Comparison of ENCODE assay signal across 26 cellular contexts in genomic region chr19:33408538-33408937, GRCh38.
"Had no signal": no experiment of that assay in that cellular context is flagged by ENCODE, and none has a peak within 500 bp of the region (broad histone marks: within the 10 kb centered on the region; RNA-seq: fewer than 3 reads in every experiment).

No MANE protein-coding gene starts in this region.

- ATAC-seq: left colon; left lung; natural killer cell; sciatic nerve; stimulated activated memory B cell treated with anti-CD40 and anti-IgM and Interleukin-4, amounts not matched to agents 10 μg/mL and 1 μg/mL and 100 μg/mL, for 72 hours; stimulated activated naive CD8-positive, alpha-beta T cell treated with anti-CD3 and anti-CD28 coated beads, Interleukin-15, amount 100 ng/mL, for 72 hours had no signal

- H3K27me3 ChIP-seq: left lung, neural progenitor cell, neutrophil, ovary, right atrium auricular region, tibial nerve, uterus had no signal

- H3K4me1 ChIP-seq: uterus had no signal

- H3K9me3 ChIP-seq: left lung, neutrophil, ovary, right atrium auricular region, tibial nerve, uterus had no signal

- H3K36me3 ChIP-seq: neural progenitor cell, neutrophil, ovary, right atrium auricular region, uterus had no signal

- DNase-seq: hippocampal formation; left colon; mesendoderm; midbrain; naive B cell; natural killer cell; nephron progenitor cell; occipital lobe; ovary; small intestine; stimulated activated CD4-positive, alpha-beta T cell treated with anti-CD3 and anti-CD28 coated beads, Interleukin-1b, Interleukin-23, amount 100 ng/mL, for 48 hours; stimulated activated CD4-positive, alpha-beta T cell treated with anti-CD3 and anti-CD28 coated beads, Interleukin-2, amount 100 ng/mL, for 48 hours; stimulated activated CD4-positive, alpha-beta T cell treated with anti-CD3 and anti-CD28 coated beads, Interleukin-4, amount 100 ng/mL, for 4 hours; stimulated activated CD8-positive, alpha-beta memory T cell treated with anti-CD3 and anti-CD28 coated beads, Interleukin-4, amount 100 ng/mL, for 48 hours; stimulated activated naive CD4-positive, alpha-beta T cell treated with Interleukin-2 at 50 U/mL for 16 hours; stimulated activated naive CD8-positive, alpha-beta T cell treated with anti-CD3 and anti-CD28 coated beads, Interleukin-15, amount 100 ng/mL, for 72 hours; uterus had no signal

- H3K27ac ChIP-seq: left lung, neural progenitor cell, neutrophil, ovary, right atrium auricular region, tibial nerve, uterus had no signal

- FAIRE-seq: keratinocyte, small intestine had no signal

- H3K4me3 ChIP-seq: left lung, lung, neural progenitor cell, ovary, right atrium auricular region, tibial nerve, uterus had no signal

- H3K9ac ChIP-seq: neural progenitor cell had no signal
